ENCODE assay signal across 8 cellular contexts in the genomic region with DNA sequence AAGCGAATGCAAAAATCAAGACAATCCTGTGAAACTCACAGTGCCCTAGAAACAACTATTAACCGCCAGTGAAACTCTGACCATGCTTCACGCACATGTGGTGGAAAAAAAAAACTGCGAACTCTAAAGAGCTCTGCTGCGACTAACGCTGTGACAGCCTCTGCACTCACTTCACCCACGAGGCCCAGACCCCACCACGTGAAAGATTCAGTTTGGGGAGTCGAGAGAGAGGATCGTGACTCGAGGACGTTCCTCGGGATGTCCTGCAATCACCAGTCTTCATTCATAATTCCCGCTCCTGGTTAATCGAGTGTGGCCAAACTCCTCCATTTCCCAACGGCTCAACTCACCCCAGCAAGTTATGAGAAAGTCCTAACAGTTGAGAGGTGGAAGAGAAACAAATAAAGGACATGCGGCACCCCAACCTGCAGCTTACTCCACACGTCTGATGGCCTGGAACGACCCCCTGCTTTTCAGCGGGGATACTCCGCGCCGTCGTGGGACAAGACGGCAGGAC. TPM values are rescaled to one million over a fixed set of nuclear protein-coding genes. Genes with fewer than 3 reads are reported as not detected.
DNase-seq lines count a peak whose midpoint lies in the region; ATAC-seq and TF ChIP-seq lines count a peak whose summit lies in the region.

No MANE protein-coding gene starts in this region.

- H3K27ac ChIP-seq in thyroid gland: peak overlapping the region in 2 of 3 donors; percentile 90 to 93

- H3K36me3 ChIP-seq in neuron (ENCODE audit: insufficient read depth, low read length) (peaks cover 28% of the 10 kb centered on the region), thyroid gland (peaks cover 8 to 17% of the 10 kb centered on the region in 2 donors)

- no peaks in the 10 kb centered on the region for H3K27me3 ChIP-seq in neuron (ENCODE audit: insufficient read depth, low read length)
- H3K27me3 ChIP-seq in thyroid gland: no peaks in the 10 kb centered on the region

- intact Hi-C loops in thyroid gland (cut with DNase I): no loop called here

- H2AFZ ChIP-seq in neuron (ENCODE audit: low read depth, low read length): no peak overlapping the region

- DNase-seq in Ammon's horn (ENCODE audit: low spot score): peak; percentile 25
- DNase-seq in HT-29 (ENCODE audit: low spot score): peak; percentile 40
- DNase-seq in activated CD4-positive, alpha-beta T cell treated with anti-CD3 and anti-CD28 coated beads, Interleukin-2, amount 50 U/mL, for 4 hours: peak; percentile 52 to 63
- no peak for DNase-seq in epithelial cell of esophagus (ENCODE audit: low read depth)
- DNase-seq in thyroid gland: peak; percentile 6 to 15

- H3K4me3 ChIP-seq in epithelial cell of esophagus (ENCODE audit: low read length) (peak overlapping the region; percentile 68), neuron (ENCODE audit: low read length) (peak overlapping the region; percentile 95), thyroid gland (replicated peaks in 1 of 3) (peak overlapping the region; percentile 56 to 82 (median 70))

- H3K4me1 ChIP-seq in neuron (ENCODE audit: insufficient read depth, low read length) (peaks cover 7% of the 10 kb centered on the region), thyroid gland (peaks cover 4 to 6% of the 10 kb centered on the region in 2 donors)

- no peak for TF ChIP-seq POLR2A in thyroid gland (IDR thresholded peaks at IDR 0.05)

- no peak for ATAC-seq in HG02571 (IDR thresholded peaks at IDR 0.05; ENCODE audit: unreplicated experiment)
- ATAC-seq in HG03520 (IDR thresholded peaks at IDR 0.05; ENCODE audit: unreplicated experiment): no peak

- H3K9me3 ChIP-seq in neuron (ENCODE audit: low read length) (no peaks in the 10 kb centered on the region), thyroid gland (no peaks in the 10 kb centered on the region)

- TF ChIP-seq CTCF in epithelial cell of esophagus (IDR thresholded peaks at IDR 0.05; ENCODE audit: insufficient read depth, low read depth, low read length, missing control alignments) (no peak), thyroid gland (IDR thresholded peaks at IDR 0.05) (no peak)

- 1% methylated on average over 18 to 25 of the region's 25 CpGs for WGBS in thyroid gland, 2 donors

RNA-seq across cellular contexts. Expression of a gene that starts 1.1 kb away (rescaled TPM):
- total RNA-seq in HT-29 (2014; rRNA removed; shearing (Covaris generic)): 227 TPM in 2 replicates
- 100 to 1,000 TPM; 185 to 218 (median 204) TPM for total RNA-seq in thyroid gland
